Comparison of ENCODE assay signal across 16 cellular contexts in the genomic region with DNA sequence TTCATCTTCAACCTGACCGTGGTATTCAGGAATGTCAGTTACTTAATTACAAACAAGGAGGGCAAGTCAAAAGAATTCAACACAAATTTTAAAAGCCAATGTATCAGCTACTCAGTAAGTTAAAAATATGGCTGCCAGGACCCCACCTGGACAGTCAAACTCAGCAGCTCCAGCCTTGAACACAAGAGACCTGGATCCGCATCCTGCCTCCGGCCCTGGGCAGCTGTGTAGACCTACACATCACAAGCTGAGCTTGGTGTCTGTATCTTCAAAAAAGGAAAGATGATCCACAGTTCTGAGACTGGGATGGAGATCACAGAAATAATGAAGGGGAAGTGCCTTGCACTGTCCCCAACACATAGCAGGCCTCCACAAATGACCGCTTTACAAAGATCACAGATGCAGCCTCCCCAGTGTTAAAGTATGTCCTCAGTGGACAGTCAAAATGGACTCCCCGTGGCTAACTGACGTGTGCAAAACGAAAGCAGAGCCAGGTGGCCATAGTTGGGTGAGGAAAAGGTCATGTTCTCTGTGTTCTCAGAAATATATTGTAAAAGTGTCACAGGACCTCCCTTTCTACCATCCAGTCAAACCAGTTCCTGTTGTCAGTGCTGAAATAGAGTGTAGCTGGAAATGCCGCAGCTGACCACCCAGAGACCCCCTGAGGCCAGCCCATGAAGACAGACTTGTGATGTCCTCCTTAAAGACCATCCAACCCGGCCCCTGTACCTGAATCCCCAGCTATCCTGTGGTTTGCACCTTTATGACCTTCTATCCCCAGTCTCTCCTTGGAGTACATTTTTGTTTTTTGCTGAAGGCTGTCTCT.
DNase-seq lines count a peak whose midpoint lies in the region; ATAC-seq and TF ChIP-seq lines count a peak whose summit lies in the region.
"Had no signal": no experiment of that assay in that cellular context is flagged by ENCODE, and none has a peak within 500 bp of the region (broad histone marks: within the 10 kb centered on the region; RNA-seq: fewer than 3 reads in every experiment).

No MANE protein-coding gene starts in this region.

- H3F3A ChIP-seq in PC-3 (ENCODE audit: low read length, unreplicated experiment), result no peaks in the 10 kb centered on the region

- H3K36me3 ChIP-seq in PC-3 (ENCODE audit: low read depth, low read length), result no peaks in the 10 kb centered on the region
- no peaks in the 10 kb centered on the region for H3K36me3 ChIP-seq in parathyroid adenoma (ENCODE audit: control insufficient read depth, insufficient read depth, low read length)
- no peaks in the 10 kb centered on the region for H3K36me3 ChIP-seq in psoas muscle (ENCODE audit: insufficient read depth in 1 of 2, low read depth in 1 of 2)
- H3K36me3 ChIP-seq: BLaER1 treated with 17β-estradiol and CSF1 and Interleukin-3, amounts not matched to agents 10 nM and 100 nM had no signal

- POLR2A ChIA-PET in PC-3 (lab: Charles Lee; ENCODE audit: unreplicated experiment), result no interaction called here

- TF ChIP-seq CTCF in 22Rv1 (IDR thresholded peaks at IDR 0.05), result no peak
- TF ChIP-seq CTCF in PC-3 (conservative IDR thresholded peaks at IDR 0.05; ENCODE audit: low read depth, low read length), result no peak
- TF ChIP-seq CTCF in parathyroid adenoma (IDR thresholded peaks at IDR 0.05), result no peak
- TF ChIP-seq CTCF in psoas muscle (IDR thresholded peaks at IDR 0.05), result no peak
- TF ChIP-seq CTCF in foreskin keratinocyte (conservative IDR thresholded peaks at IDR 0.05), result no peak

- H3K9me3 ChIP-seq in PC-3 (ENCODE audit: low read length) (no peaks in the 10 kb centered on the region), parathyroid adenoma (ENCODE audit: control insufficient read depth, low read length) (no peaks in the 10 kb centered on the region), psoas muscle (no peaks in the 10 kb centered on the region)
- H3K9me3 ChIP-seq: BLaER1 treated with 17β-estradiol and CSF1 and Interleukin-3, amounts not matched to agents 10 nM and 100 nM had no signal

- DNase-seq in PC-3, result peak; percentile 25
- no peak for DNase-seq in left colon
- DNase-seq in NCI-H2196 (lab: John Stamatoyannopoulos, UW; ENCODE audit: unreplicated experiment), result no peak
- no peak for DNase-seq in psoas muscle
- DNase-seq in caudate nucleus (lab: John Stamatoyannopoulos, UW), result no peak
- DNase-seq in foreskin keratinocyte, result no peak
- DNase-seq: H7, HFFc6, NCI-H187, NCI-H226, NCI-H524 treated with DMSO at 0.1 percent for 48 hours had no signal

- peak overlapping the region; percentile 35 for H3K4me2 ChIP-seq in PC-3 (ENCODE audit: low read length)
- H3K4me2 ChIP-seq in parathyroid adenoma (ENCODE audit: low read length), result no peak overlapping the region
- H3K4me2 ChIP-seq: BLaER1 treated with 17β-estradiol and CSF1 and Interleukin-3, amounts not matched to agents 10 nM and 100 nM; KMS-11 had no signal

- no peak overlapping the region; the same call in 1 of the 2 replicates for H3K9ac ChIP-seq in PC-3 (ENCODE audit: low read length)
- no peak overlapping the region for H3K9ac ChIP-seq in parathyroid adenoma
- H3K9ac ChIP-seq: BLaER1 treated with 17β-estradiol and CSF1 and Interleukin-3, amounts not matched to agents 10 nM and 100 nM; KMS-11 had no signal

- H2AFZ ChIP-seq in PC-3 (ENCODE audit: low read length), result peak overlapping the region; percentile 4; the same call in 1 of the 2 replicates
- H2AFZ ChIP-seq in parathyroid adenoma, result no peak overlapping the region

- ATAC-seq in PC-3 (no peak), left colon (peak; percentile 69), psoas muscle (no peak), foreskin keratinocyte (no peak)
- ATAC-seq: GM12878 had no signal

- H3K27ac ChIP-seq in 22Rv1 (peak overlapping the region; percentile 94), PC-3 (ENCODE audit: low read length) (peak overlapping the region; percentile 69), parathyroid adenoma (peak overlapping the region; percentile 47), psoas muscle (no peak overlapping the region), caudate nucleus (ENCODE audit: low read depth, low read length) (no peak overlapping the region), foreskin keratinocyte (no peak overlapping the region)
- H3K27ac ChIP-seq: BLaER1 treated with 17β-estradiol and CSF1 and Interleukin-3, amounts not matched to agents 10 nM and 100 nM; KMS-11 had no signal

- 65 to 83% (median 77%) methylated on average over 9 of the region's 9 CpGs for WGBS in psoas muscle, 3 donors

- no peaks in the 10 kb centered on the region for H3K79me2 ChIP-seq in PC-3 (ENCODE audit: low read length)
- peaks cover 8% of the 10 kb centered on the region for H3K79me2 ChIP-seq in parathyroid adenoma

- no peaks in the 10 kb centered on the region for H4K20me1 ChIP-seq in PC-3 (ENCODE audit: low read length)
- H4K20me1 ChIP-seq: BLaER1 treated with 17β-estradiol and CSF1 and Interleukin-3, amounts not matched to agents 10 nM and 100 nM had no signal

- no TSS peak for BruUV-seq in PC-3 (replicated peaks; lab: Mats Ljungman, UMichigan)

- peaks cover 36% of the 10 kb centered on the region for H3K27me3 ChIP-seq in PC-3 (ENCODE audit: low read length)
- no peaks in the 10 kb centered on the region for H3K27me3 ChIP-seq in parathyroid adenoma (ENCODE audit: control insufficient read depth, insufficient read depth, low read length)
- H3K27me3 ChIP-seq in psoas muscle (ENCODE audit: insufficient read depth in 3 of 3, low read length in 2 of 3), result no peaks in the 10 kb centered on the region
- H3K27me3 ChIP-seq in foreskin keratinocyte, result no peaks in the 10 kb centered on the region
- H3K27me3 ChIP-seq: BLaER1 treated with 17β-estradiol and CSF1 and Interleukin-3, amounts not matched to agents 10 nM and 100 nM had no signal

- H3K9me2 ChIP-seq in PC-3 (replicated peaks; ENCODE audit: low read length), result no peaks in the 10 kb centered on the region

- H3K4me3 ChIP-seq in PC-3 (ENCODE audit: low read length) (no peak overlapping the region), parathyroid adenoma (ENCODE audit: low read depth, low read length) (no peak overlapping the region), psoas muscle (no peak overlapping the region)
- H3K4me3 ChIP-seq: BLaER1 treated with 17β-estradiol and CSF1 and Interleukin-3, amounts not matched to agents 10 nM and 100 nM; GM12878 had no signal

- CTCF ChIA-PET in PC-3 (lab: Charles Lee), result no interaction called here

- intact Hi-C loops in PC-3 (cut with micrococcal nuclease) (no loop called here), left colon (cut with DNase I, micrococcal nuclease) (no loop called here), psoas muscle (cut with DNase I) (no loop called here)

- H3K4me1 ChIP-seq in PC-3 (ENCODE audit: insufficient read depth, low read length) (peaks cover 18% of the 10 kb centered on the region), parathyroid adenoma (peaks cover 7% of the 10 kb centered on the region), psoas muscle (no peaks in the 10 kb centered on the region), foreskin keratinocyte (no peaks in the 10 kb centered on the region)
- H3K4me1 ChIP-seq: BLaER1 treated with 17β-estradiol and CSF1 and Interleukin-3, amounts not matched to agents 10 nM and 100 nM had no signal

Comparison
In these comparisons a context has a peak if more than half of its experiments do, and no peak if none do; other contexts are left out.
1. H3K27ac ChIP-seq: peak in 22Rv1 (single experiment), PC-3 (single experiment) and parathyroid adenoma (single experiment); none in psoas muscle (single experiment), caudate nucleus (single experiment) and foreskin keratinocyte (single experiment).